ENCODE assay signal across 7 cellular contexts in genomic region chr2:197294260-197294659, GRCh38. TPM values are rescaled to one million over a fixed set of nuclear protein-coding genes. Genes with fewer than 3 reads are reported as not detected.
DNase-seq lines count a peak whose midpoint lies in the region; ATAC-seq, FAIRE-seq and TF ChIP-seq lines count a peak whose summit lies in the region.

No MANE protein-coding gene starts in this region.

- peak; percentile 47 for ATAC-seq in GM19351 (IDR thresholded peaks at IDR 0.05; ENCODE audit: unreplicated experiment)
- ATAC-seq in HG02981 (IDR thresholded peaks at IDR 0.05; ENCODE audit: unreplicated experiment), result peak; percentile 43
- ATAC-seq in activated T-cell treated with anti-CD3 and anti-CD28 coated beads, Interleukin-2, amount 50 U/mL, for 72 hours (replicated peaks in 1 of 2), result peak; percentile 50 to 52

- peaks cover 3 to 10% of the 10 kb centered on the region in 2 donors for H3K9me3 Mint-ChIP-seq in activated T-cell treated with anti-CD3 and anti-CD28 coated beads, Interleukin-2, amount 50 U/mL, for 72 hours

- H3K4me1 ChIP-seq in small intestine (ENCODE audit: control insufficient read depth in 2 of 2, insufficient read depth in 1 of 2, low read depth in 1 of 2, low read length in 1 of 2), result peaks cover 0 to 14% of the 10 kb centered on the region in 2 donors

- H3K27me3 ChIP-seq in small intestine (ENCODE audit: control insufficient read depth in 2 of 2, insufficient read depth in 2 of 2, low read length in 2 of 2), result no peaks in the 10 kb centered on the region
- H3K27me3 ChIP-seq in WERI-Rb-1 (ENCODE audit: insufficient read depth, low read depth, severe bottlenecking), result no peaks in the 10 kb centered on the region

- DNase-seq in activated T-cell treated with anti-CD3 and anti-CD28 coated beads, Interleukin-2, amount 50 U/mL, for 72 hours, result peak in 1 of 2 donors; percentile 61
- DNase-seq in stimulated activated CD4-positive, alpha-beta T cell treated with anti-CD3 and anti-CD28 coated beads, Interleukin-4, amount 100 ng/mL, for 1 hour, result peak; percentile 34
- DNase-seq in small intestine (no peak), WERI-Rb-1 (no peak), globus pallidus (ENCODE audit: low spot score) (no peak)

- no peak for TF ChIP-seq CTCF in WERI-Rb-1 (IDR thresholded peaks at IDR 0.05; ENCODE audit: low read depth, low read length)

- 52 to 71% (median 65%) methylated on average over 3 of the region's 3 CpGs for WGBS in small intestine, 3 donors

- H3K9me3 ChIP-seq in small intestine (ENCODE audit: control insufficient read depth, low read depth), result no peaks in the 10 kb centered on the region
- H3K9me3 ChIP-seq in WERI-Rb-1 (ENCODE audit: severe bottlenecking), result no peaks in the 10 kb centered on the region

- no peak for FAIRE-seq in small intestine (lab: Jason Lieb, UNC)

- H3K27ac Mint-ChIP-seq in activated T-cell treated with anti-CD3 and anti-CD28 coated beads, Interleukin-2, amount 50 U/mL, for 72 hours, result peak overlapping the region; percentile 100

- H3K27ac ChIP-seq in small intestine (ENCODE audit: low read depth in 1 of 2, low read length in 1 of 2) (peak overlapping the region in 1 of 2 donors; percentile 69), WERI-Rb-1 (no peak overlapping the region)

- peak overlapping the region; percentile 86 to 100 for H3K4me3 Mint-ChIP-seq in activated T-cell treated with anti-CD3 and anti-CD28 coated beads, Interleukin-2, amount 50 U/mL, for 72 hours

- H3K36me3 Mint-ChIP-seq in activated T-cell treated with anti-CD3 and anti-CD28 coated beads, Interleukin-2, amount 50 U/mL, for 72 hours (ENCODE audit: insufficient read depth in 2 of 2), result peaks cover 17 to 28% of the 10 kb centered on the region in 2 donors

- no peak overlapping the region for H3K4me3 ChIP-seq in small intestine (ENCODE audit: low read depth in 1 of 2, low read length in 2 of 2)
- no peak overlapping the region for H3K4me3 ChIP-seq in WERI-Rb-1 (ENCODE audit: low read depth, low read length)

- peaks cover 94% of the 10 kb centered on the region for H3K4me1 Mint-ChIP-seq in activated T-cell treated with anti-CD3 and anti-CD28 coated beads, Interleukin-2, amount 50 U/mL, for 72 hours (ENCODE audit: low read depth)

- H3K27me3 Mint-ChIP-seq in activated T-cell treated with anti-CD3 and anti-CD28 coated beads, Interleukin-2, amount 50 U/mL, for 72 hours (ENCODE audit: low read depth), result no peaks in the 10 kb centered on the region

- H3K36me3 ChIP-seq in small intestine (ENCODE audit: control insufficient read depth in 2 of 2, insufficient read depth in 2 of 2, low read length in 2 of 2) (no peaks in the 10 kb centered on the region), WERI-Rb-1 (no peaks in the 10 kb centered on the region)

RNA-seq across cellular contexts. Expression of gene ANKRD44, which starts 16.3 kb away (rescaled TPM):
- 100 to 1,000 TPM; 114 to 141 TPM for total RNA-seq in activated T-cell treated with anti-CD3 and anti-CD28 coated beads, Interleukin-2, amount 50 U/mL, for 72 hours
- polyA plus RNA-seq in small intestine, result 1 to 10 TPM in 2 of 3 donors, under 1 TPM in 1; 0.89 to 2.0 (median 1.4) TPM
